Comparison of ENCODE assay signal across 14 cellular contexts in the genomic region with DNA sequence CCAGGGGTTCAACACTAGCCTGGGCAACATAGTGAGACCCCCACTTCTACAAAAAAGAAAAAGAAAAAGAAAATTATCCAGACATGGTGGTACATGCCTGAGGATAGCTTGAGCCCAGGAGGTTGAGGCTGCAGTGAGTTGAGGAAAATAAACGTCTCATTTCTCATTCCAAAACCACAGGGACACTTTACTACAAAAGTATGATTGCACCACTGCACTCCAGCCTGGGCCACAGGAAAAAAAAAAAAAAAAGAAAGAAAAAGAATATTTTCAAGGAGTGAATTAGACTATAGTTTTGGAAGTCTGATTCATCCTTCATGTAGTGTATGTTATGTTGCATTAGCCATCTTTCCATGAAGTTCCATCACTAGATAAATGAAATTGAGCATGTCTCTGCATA.
"Had no signal": no experiment of that assay in that cellular context is flagged by ENCODE, and none has a peak within 500 bp of the region (broad histone marks: within the 10 kb centered on the region; RNA-seq: fewer than 3 reads in every experiment).

No MANE protein-coding gene starts in this region.

- H3K9me3 ChIP-seq: mucosa of descending colon, transverse colon had no signal

- DNase-seq: activated B cell treated with CpG ODN at 0.5 μM for 24 hours; activated CD4-positive, alpha-beta T cell treated with anti-CD3 and anti-CD28 coated beads, Interleukin-2, amount 10 ng/mL, durations not matched to agents 24 days and 14 days; activated CD8-positive, alpha-beta memory T cell treated with anti-CD3 and anti-CD28 coated beads, Interleukin-2, amount 50 U/mL, for 4 hours; activated CD8-positive, alpha-beta T cell treated with anti-CD3 and anti-CD28 coated beads, Interleukin-2, amount 10 ng/mL, durations not matched to agents 7 days and 5 days; activated effector memory CD4-positive, alpha-beta T cell treated with anti-CD3 and anti-CD28 coated beads, Interleukin-2, amount 50 U/mL, for 16 hours; activated T-cell treated with anti-CD3 and anti-CD28 coated beads, Interleukin-2, amount 50 U/mL, for 48 hours; amniotic stem cell; cerebellar nuclear complex; effector memory CD4-positive, alpha-beta T cell; mucosa of descending colon; naive thymus-derived CD4-positive, alpha-beta T cell; posterior cingulate gyrus; retina; transverse colon had no signal

- H3K36me3 ChIP-seq: transverse colon had no signal

- H3K4me3 ChIP-seq: mucosa of descending colon, transverse colon had no signal

- H3K27me3 ChIP-seq: transverse colon had no signal
